13 cellular contexts compared by ENCODE assay signal in genomic region chr6:126035764-126036163, GRCh38. TPM values are rescaled to one million over a fixed set of nuclear protein-coding genes. Genes with fewer than 3 reads are reported as not detected.
A peak's percentile ranks its signal among the peaks of the same experiment; 100 is the strongest.
DNase-seq lines count a peak whose midpoint lies in the region; FAIRE-seq and TF ChIP-seq lines count a peak whose summit lies in the region.
"Had no signal": no experiment of that assay in that cellular context is flagged by ENCODE, and none has a peak within 500 bp of the region (broad histone marks: within the 10 kb centered on the region; RNA-seq: fewer than 3 reads in every experiment).

No MANE protein-coding gene starts in this region.

- TF ChIP-seq POLR2A in H1 (IDR thresholded peaks at IDR 0.05; ENCODE audit: control extremely low read depth in 1 of 2, low read depth in 2 of 2, low read length in 2 of 2) = no peak

- no peak overlapping the region for H4K5ac ChIP-seq in H1 (ENCODE audit: insufficient read length, low read depth, low read length)

- H3K4me3 ChIP-seq in H1 (ENCODE audit: extremely low read depth in 1 of 4, insufficient read depth in 2 of 4, low read depth in 3 of 4, low read length in 4 of 4) = no peak overlapping the region
- H3K4me3 ChIP-seq: BLaER1, K562 had no signal

- no peak overlapping the region for H3K4me2 ChIP-seq in H1 (ENCODE audit: insufficient read depth in 1 of 2, low read depth in 2 of 2, low read length in 2 of 2)
- H3K4me2 ChIP-seq: BLaER1 had no signal

- no peak overlapping the region for H3K4ac ChIP-seq in H1 (replicated peaks; ENCODE audit: insufficient read length, low read depth, low read length)

- no peaks in the 10 kb centered on the region for H3K9me3 ChIP-seq in H1 (ENCODE audit: insufficient read depth in 2 of 2, low read depth in 1 of 2, low read length in 1 of 2)
- H3K9me3 ChIP-seq: BLaER1 had no signal

- H4K91ac ChIP-seq in H1 (replicated peaks; ENCODE audit: insufficient read length, low read length) = no peak overlapping the region

- TF ChIP-seq CTCF in H1 (IDR thresholded peaks at IDR 0.05; ENCODE audit: control extremely low read depth in 1 of 3, insufficient read depth in 1 of 3, low read depth in 1 of 3, low read length in 3 of 3) (no peak), neural crest cell (conservative IDR thresholded peaks at IDR 0.05) (no peak)

- H2AK5ac ChIP-seq in H1 (ENCODE audit: low read depth, low read length) = no peak overlapping the region

- no peak overlapping the region for H2BK5ac ChIP-seq in H1 (ENCODE audit: low read depth, low read length)

- no peaks in the 10 kb centered on the region for H3K9me3 Mint-ChIP-seq in neural crest cell
- H3K9me3 Mint-ChIP-seq: CD8-positive, alpha-beta memory T cell had no signal

- DNase-seq in HTR-8/SVneo (ENCODE audit: insufficient read length, low spot score) (no peak), H1 (ENCODE audit: low read depth in 1 of 2, low spot score in 2 of 2) (no peak), neural crest cell (ENCODE audit: low read depth, low spot score) (no peak), AML-193 (lab: John Stamatoyannopoulos, UW) (no peak), T-helper 9 cell (no peak), NCI-H1436 (lab: John Stamatoyannopoulos, UW) (no peak)
- DNase-seq: CD8-positive, alpha-beta memory T cell; DMS53; GF-D8; H7 had no signal

- no peaks in the 10 kb centered on the region for H3K79me1 ChIP-seq in H1 (ENCODE audit: low read depth, low read length)

- no peak overlapping the region for H2BK20ac ChIP-seq in H1 (ENCODE audit: low read length)

- peaks cover 0 to 2% of the 10 kb centered on the region in 2 experiments; a peak in 1 of 4 replicates for H3K79me2 ChIP-seq in H1 (ENCODE audit: control insufficient read depth in 1 of 2, insufficient read depth in 2 of 2, low read length in 2 of 2)

- H4K20me1 ChIP-seq in H1 (replicated peaks in 1 of 2; ENCODE audit: control insufficient read depth in 1 of 2, insufficient read depth in 2 of 2, low read length in 2 of 2) = no peaks in the 10 kb centered on the region
- H4K20me1 ChIP-seq: BLaER1 had no signal

- TF ChIP-seq RAD21 in H1 (IDR thresholded peaks at IDR 0.05 in 1 of 2, conservative IDR thresholded peaks at IDR 0.05 in 1 of 2; ENCODE audit: low read depth in 2 of 2, low read length in 2 of 2) = no peak

- no peak overlapping the region for H3K18ac ChIP-seq in H1 (ENCODE audit: extremely low read depth, low read length)

- no peak overlapping the region for H2BK120ac ChIP-seq in H1 (replicated peaks; ENCODE audit: low read depth, low read length)

- no peaks in the 10 kb centered on the region for H3K27me3 Mint-ChIP-seq in neural crest cell (ENCODE audit: low read depth)
- H3K27me3 Mint-ChIP-seq: CD8-positive, alpha-beta memory T cell had no signal

- H3K9ac ChIP-seq in H1 (replicated peaks in 1 of 4; ENCODE audit: extremely low read depth in 1 of 4, low read depth in 3 of 4, low read length in 3 of 4) = no peak overlapping the region
- H3K9ac ChIP-seq: BLaER1 had no signal

- FAIRE-seq in HTR-8/SVneo (lab: Jason Lieb, UNC) (peak; percentile 4), H1 (lab: Jason Lieb, UNC) (peak; percentile 24)
- FAIRE-seq: HepG2, K562 had no signal

- TF ChIP-seq EP300 in H1 (IDR thresholded peaks at IDR 0.05; ENCODE audit: borderline replicate concordance in 1 of 2, low read depth in 2 of 2, low read length in 2 of 2) = no peak

- H3K23ac ChIP-seq in H1 (ENCODE audit: insufficient read length) = no peak overlapping the region

- H3K27ac Mint-ChIP-seq in neural crest cell (ENCODE audit: unreplicated experiment) = peak overlapping the region; percentile 40

- H2BK15ac ChIP-seq in H1 (ENCODE audit: low read length) = no peak overlapping the region

- H3K4me1 Mint-ChIP-seq in neural crest cell = peaks cover 14% of the 10 kb centered on the region

- POLR2A ChIA-PET in H1 (lab: Charles Lee; ENCODE audit: partially characterized antibody) = no interaction called here

- no peak overlapping the region for H3K56ac ChIP-seq in H1 (replicated peaks; ENCODE audit: insufficient read length, low read depth, low read length)

- peaks cover 26% of the 10 kb centered on the region for H3K36me3 Mint-ChIP-seq in neural crest cell (ENCODE audit: low read depth)

- H3K4me1 ChIP-seq in H1 (replicated peaks in 1 of 4; ENCODE audit: control insufficient read depth in 3 of 4, insufficient read depth in 4 of 4, low read length in 3 of 4) = no peaks in the 10 kb centered on the region; a peak in 2 of 7 replicates
- H3K4me1 ChIP-seq: BLaER1 had no signal

- peaks cover 0 to 20% (median 9%) of the 10 kb centered on the region in 4 experiments; a peak in 6 of 8 replicates for H3K36me3 ChIP-seq in H1 (ENCODE audit: control insufficient read depth in 2 of 4, insufficient read depth in 4 of 4, low read length in 3 of 4)

- no peak overlapping the region for H4K8ac ChIP-seq in H1 (ENCODE audit: extremely low read depth, insufficient read depth, low read length)

- no peak overlapping the region for H3K27ac ChIP-seq in H1 (ENCODE audit: low read depth, low read length)
- H3K27ac ChIP-seq: BLaER1 had no signal

- H3K4me3 Mint-ChIP-seq in neural crest cell = no peak overlapping the region
- H3K4me3 Mint-ChIP-seq: CD8-positive, alpha-beta memory T cell had no signal

- H3K14ac ChIP-seq in H1 (ENCODE audit: insufficient read length) = no peak overlapping the region

- 91% methylated on average over 2 of the region's 2 CpGs; no CpG with 5 or more reads in 1 of the 2 experiments for WGBS in H1 (ENCODE audit: extremely low coverage in 1 of 2, insufficient coverage in 1 of 2, insufficient read length in 1 of 2, insufficient replicate concordance in 2 of 2, low coverage in 1 of 2, low lambda C conversion rate in 2 of 2, missing lambda C conversion rate in 1 of 2), 2 experiments

- CTCF ChIA-PET in H1 (lab: Charles Lee; ENCODE audit: partially characterized antibody) = interaction anchor here (0.6 to 1.4 kb wide), 8 partner anchors 9 to 244 kb away, joined by 3 to 6 read pairs (median 3); no protein-coding TSS in a partner anchor

- H2BK12ac ChIP-seq in H1 (ENCODE audit: low read depth, low read length) = no peak overlapping the region

- no peaks in the 10 kb centered on the region for H3K23me2 ChIP-seq in H1 (ENCODE audit: low read depth, low read length)

- H3K27me3 ChIP-seq in H1 (replicated peaks in 1 of 4; ENCODE audit: control insufficient read depth in 3 of 4, extremely low read depth in 1 of 4, insufficient read depth in 3 of 4, low read length in 3 of 4) = no peaks in the 10 kb centered on the region
- H3K27me3 ChIP-seq: BLaER1 had no signal

- no peak overlapping the region for H2AFZ ChIP-seq in H1 (ENCODE audit: low read length)

TF ChIP-seq in H1, 55 proteins besides CTCF, POLR2A, EP300 and RAD21:
- TF ChIP-seq SP2 (IDR thresholded peaks at IDR 0.05; ENCODE audit: low read length) (no peak), GABPA (IDR thresholded peaks at IDR 0.05; ENCODE audit: borderline replicate concordance, insufficient read depth, low read length) (no peak), SIRT6 (IDR thresholded peaks at IDR 0.05; ENCODE audit: low read length) (no peak), HDAC2 (IDR thresholded peaks at IDR 0.05; ENCODE audit: borderline replicate concordance in 1 of 2, low read depth in 2 of 2, low read length in 2 of 2) (no peak), MAX (IDR thresholded peaks at IDR 0.05) (no peak), ATF3 (IDR thresholded peaks at IDR 0.05; ENCODE audit: insufficient read depth, low read depth, low read length) (no peak), CTBP2 (IDR thresholded peaks at IDR 0.05; ENCODE audit: borderline replicate concordance, insufficient read depth, insufficient read length, low read length) (no peak), NANOG (IDR thresholded peaks at IDR 0.05; ENCODE audit: insufficient read depth, low read depth, low read length, poor library complexity, severe bottlenecking) (no peak), JUND (IDR thresholded peaks at IDR 0.05; ENCODE audit: low read length) (no peak), KDM4A (IDR thresholded peaks at IDR 0.05; ENCODE audit: low read depth, low read length, severe bottlenecking) (no peak), JUN (IDR thresholded peaks at IDR 0.05; ENCODE audit: low read depth, low read length) (no peak)
TF ChIP-seq in H1: peak in this region for 0.

RNA-seq across cellular contexts. Expression of gene TRMT11, which starts 49.4 kb away (rescaled TPM):
- 23.3 and 32.4 TPM in 2 replicates for total RNA-seq in H1 (2021; fragmentation: NEBNext Ultra II Directional; extraction: Animal tissue kit (Norgen Biotek cat#: 25700))
- polyA plus RNA-seq in H1 (2011; rRNA removed) = 11.8 and 19.7 TPM in 2 replicates
- polyA plus RNA-seq in H1 (2011; cell fraction: cytosol; rRNA removed) = 24.8 TPM
- 20.7 TPM for polyA plus RNA-seq in H1 (2011; cell fraction: nucleus; rRNA removed)
- 19.8 to 26.7 TPM (median 22.1 TPM) in 4 replicates for polyA plus RNA-seq in H1 (2012, experiment 1 of 2)
- polyA plus RNA-seq in H1 (2012, experiment 2 of 2) = 2.5 TPM
- 17.1 TPM for polyA plus RNA-seq in H1 (2013, experiment 1 of 2)
- 16.3 TPM for polyA plus RNA-seq in H1 (2013, experiment 2 of 2)
- 29.2 and 34.1 TPM in 2 replicates for polyA minus RNA-seq in H1 (2011; rRNA and poly(A)+ RNA removed)
- polyA minus RNA-seq in H1 (2011; cell fraction: cytosol; rRNA and poly(A)+ RNA removed) = 15.0 TPM
- 76.8 TPM for polyA minus RNA-seq in H1 (2011; cell fraction: nucleus; rRNA and poly(A)+ RNA removed)
- total RNA-seq in neural crest cell = 25.6 and 31.0 TPM in 2 replicates
